ENCODE assay signal across 27 cellular contexts in genomic region chr1:57464756-57465155, GRCh38. TPM values are rescaled to one million over a fixed set of nuclear protein-coding genes. Genes with fewer than 3 reads are reported as not detected.
DNase-seq lines count a peak whose midpoint lies in the region; ATAC-seq and TF ChIP-seq lines count a peak whose summit lies in the region.
"Had no signal": no experiment of that assay in that cellular context is flagged by ENCODE, and none has a peak within 500 bp of the region (broad histone marks: within the 10 kb centered on the region; RNA-seq: fewer than 3 reads in every experiment).

No MANE protein-coding gene starts in this region.

- TF ChIP-seq EP300 in neural cell (conservative IDR thresholded peaks at IDR 0.05; ENCODE audit: poor library complexity, severe bottlenecking), result peak; percentile 66

- H3K79me2 ChIP-seq in neural cell (replicated peaks; ENCODE audit: insufficient read depth, low read length), result no peaks in the 10 kb centered on the region

- H3K9me2 ChIP-seq in neural cell (ENCODE audit: insufficient read depth, low read length), result no peaks in the 10 kb centered on the region

- no peak overlapping the region for H2AFZ ChIP-seq in neural cell (ENCODE audit: low read depth, low read length)
- H2AFZ ChIP-seq: GM23248 had no signal

- H3K27ac ChIP-seq in neural cell (ENCODE audit: low read length), result no peak overlapping the region
- H3K27ac ChIP-seq: GM23248, thyroid gland, vagina had no signal

- no peak overlapping the region for H3K4me3 ChIP-seq in neural cell (ENCODE audit: low read length)
- H3K4me3 ChIP-seq: GM23248, thyroid gland, vagina had no signal

- no peak overlapping the region for H3K4me2 ChIP-seq in neural cell (ENCODE audit: low read length)

- no peak for TF ChIP-seq CTCF in neural cell (IDR thresholded peaks at IDR 0.05; ENCODE audit: poor library complexity, severe bottlenecking)

- no peak overlapping the region for H3K9ac ChIP-seq in neural cell (ENCODE audit: low read length)
- H3K9ac ChIP-seq: GM23248 had no signal

- peak; percentile 11 for TF ChIP-seq RAD21 in neural cell (conservative IDR thresholded peaks at IDR 0.05)

- no peaks in the 10 kb centered on the region for H3K36me3 ChIP-seq in neural cell (ENCODE audit: insufficient read depth, low read length)
- H3K36me3 ChIP-seq: thyroid gland, vagina had no signal

- no peaks in the 10 kb centered on the region for H4K20me1 ChIP-seq in neural cell (ENCODE audit: insufficient read depth)

- no peaks in the 10 kb centered on the region for H3K9me3 ChIP-seq in neural cell (ENCODE audit: low read length)
- H3K9me3 ChIP-seq: thyroid gland, vagina had no signal

- H3F3A ChIP-seq in neural cell (ENCODE audit: insufficient read depth, low read length, poor library complexity, severe bottlenecking), result no peaks in the 10 kb centered on the region

- ATAC-seq in SK-N-SH treated with all-trans-retinoic acid at 6 μM for 48 hours, result peak; percentile 20; the same call in 2 of the 3 replicates
- ATAC-seq in GM21528 (IDR thresholded peaks at IDR 0.05; ENCODE audit: low FRiP score, unreplicated experiment), result no peak
- ATAC-seq in stimulated activated naive CD8-positive, alpha-beta T cell treated with anti-CD3 and anti-CD28 coated beads, Interleukin-15, Interleukin-2, amounts not matched to agents 100 U/mL and 50 U/mL, for 24 hours, result no peak
- ATAC-seq: activated CD8-positive, alpha-beta memory T cell treated with anti-CD3 and anti-CD28 coated beads, Interleukin-2, amount 10 ng/mL, durations not matched to agents 7 days and 5 days; activated T-cell treated with anti-CD3 and anti-CD28 coated beads, Interleukin-2, amount 50 U/mL, for 72 hours; naive thymus-derived CD4-positive, alpha-beta T cell; Panc1; stimulated activated naive CD8-positive, alpha-beta T cell treated with anti-CD3 and anti-CD28 coated beads, Interleukin-15, amount 100 ng/mL, for 72 hours had no signal

- DNase-seq in NCI-H1092 treated with DMSO at 0.1 percent for 48 hours (lab: John Stamatoyannopoulos, UW) (peak; percentile 10), NCI-H1092 (lab: John Stamatoyannopoulos, UW) (no peak), NCI-H128 (lab: John Stamatoyannopoulos, UW; ENCODE audit: unreplicated experiment) (peak; percentile 5), KG1 (lab: John Stamatoyannopoulos, UW) (no peak)
- DNase-seq in stimulated activated naive CD8-positive, alpha-beta T cell treated with anti-CD3 and anti-CD28 coated beads, Interleukin-15, Interleukin-2, amounts not matched to agents 100 U/mL and 50 U/mL, for 24 hours, result no peak
- DNase-seq: activated CD8-positive, alpha-beta memory T cell treated with anti-CD3 and anti-CD28 coated beads, Interleukin-2, amount 10 ng/mL, durations not matched to agents 7 days and 5 days; activated naive CD4-positive, alpha-beta T cell; activated T-cell treated with anti-CD3 and anti-CD28 coated beads, Interleukin-2, amount 50 U/mL, for 72 hours; CD4-positive, alpha-beta T cell; dermis blood vessel endothelial cell; DND-41; GM23248; Kasumi-1; midbrain; naive thymus-derived CD4-positive, alpha-beta T cell; NCI-H1694 treated with DMSO at 0.1 percent for 48 hours; NCI-H446 treated with DMSO at 0.1 percent for 48 hours; SHP77; stimulated activated naive CD8-positive, alpha-beta T cell treated with anti-CD3 and anti-CD28 coated beads, Interleukin-15, amount 100 ng/mL, for 72 hours; SW 1271; T-helper 9 cell; thyroid gland had no signal

- no peaks in the 10 kb centered on the region for H3K27me3 ChIP-seq in neural cell (ENCODE audit: insufficient read depth, low read depth, low read length)
- H3K27me3 ChIP-seq: thyroid gland, vagina had no signal

TF ChIP-seq in SK-N-SH treated with all-trans-retinoic acid at 6 μM for 48 hours, 23 proteins besides CTCF, POLR2A, EP300 and RAD21 (continues in another document):
- TF ChIP-seq ARNTL (CRISPR knock-in tag; IDR thresholded peaks at IDR 0.05; ENCODE audit: borderline replicate concordance, low read depth) (no peak), ZNF8 (CRISPR knock-in tag; IDR thresholded peaks at IDR 0.05) (no peak), ZC3H10 (CRISPR knock-in tag; IDR thresholded peaks at IDR 0.05) (no peak), RARB (CRISPR knock-in tag; IDR thresholded peaks at IDR 0.05) (no peak), CSDC2 (CRISPR knock-in tag; IDR thresholded peaks at IDR 0.05) (no peak), ZFP3 (CRISPR knock-in tag; IDR thresholded peaks at IDR 0.05) (no peak)
- TF ChIP-seq, protein P1, sequence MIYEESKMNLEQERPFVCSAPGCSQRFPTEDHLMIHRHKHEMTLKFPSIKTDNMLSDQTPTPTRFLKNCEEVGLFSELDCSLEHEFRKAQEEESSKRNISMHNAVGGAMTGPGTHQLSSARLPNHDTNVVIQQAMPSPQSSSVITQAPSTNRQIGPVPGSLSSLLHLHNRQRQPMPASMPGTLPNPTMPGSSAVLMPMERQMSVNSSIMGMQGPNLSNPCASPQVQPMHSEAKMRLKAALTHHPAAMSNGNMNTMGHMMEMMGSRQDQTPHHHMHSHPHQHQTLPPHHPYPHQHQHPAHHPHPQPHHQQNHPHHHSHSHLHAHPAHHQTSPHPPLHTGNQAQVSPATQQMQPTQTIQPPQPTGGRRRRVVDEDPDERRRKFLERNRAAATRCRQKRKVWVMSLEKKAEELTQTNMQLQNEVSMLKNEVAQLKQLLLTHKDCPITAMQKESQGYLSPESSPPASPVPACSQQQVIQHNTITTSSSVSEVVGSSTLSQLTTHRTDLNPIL (CRISPR knock-in tag; IDR thresholded peaks at IDR 0.05; ENCODE audit: low read depth), result no peak
- TF ChIP-seq, protein P2, sequence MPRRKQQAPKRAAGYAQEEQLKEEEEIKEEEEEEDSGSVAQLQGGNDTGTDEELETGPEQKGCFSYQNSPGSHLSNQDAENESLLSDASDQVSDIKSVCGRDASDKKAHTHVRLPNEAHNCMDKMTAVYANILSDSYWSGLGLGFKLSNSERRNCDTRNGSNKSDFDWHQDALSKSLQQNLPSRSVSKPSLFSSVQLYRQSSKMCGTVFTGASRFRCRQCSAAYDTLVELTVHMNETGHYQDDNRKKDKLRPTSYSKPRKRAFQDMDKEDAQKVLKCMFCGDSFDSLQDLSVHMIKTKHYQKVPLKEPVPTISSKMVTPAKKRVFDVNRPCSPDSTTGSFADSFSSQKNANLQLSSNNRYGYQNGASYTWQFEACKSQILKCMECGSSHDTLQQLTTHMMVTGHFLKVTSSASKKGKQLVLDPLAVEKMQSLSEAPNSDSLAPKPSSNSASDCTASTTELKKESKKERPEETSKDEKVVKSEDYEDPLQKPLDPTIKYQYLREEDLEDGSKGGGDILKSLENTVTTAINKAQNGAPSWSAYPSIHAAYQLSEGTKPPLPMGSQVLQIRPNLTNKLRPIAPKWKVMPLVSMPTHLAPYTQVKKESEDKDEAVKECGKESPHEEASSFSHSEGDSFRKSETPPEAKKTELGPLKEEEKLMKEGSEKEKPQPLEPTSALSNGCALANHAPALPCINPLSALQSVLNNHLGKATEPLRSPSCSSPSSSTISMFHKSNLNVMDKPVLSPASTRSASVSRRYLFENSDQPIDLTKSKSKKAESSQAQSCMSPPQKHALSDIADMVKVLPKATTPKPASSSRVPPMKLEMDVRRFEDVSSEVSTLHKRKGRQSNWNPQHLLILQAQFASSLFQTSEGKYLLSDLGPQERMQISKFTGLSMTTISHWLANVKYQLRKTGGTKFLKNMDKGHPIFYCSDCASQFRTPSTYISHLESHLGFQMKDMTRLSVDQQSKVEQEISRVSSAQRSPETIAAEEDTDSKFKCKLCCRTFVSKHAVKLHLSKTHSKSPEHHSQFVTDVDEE (CRISPR knock-in tag; IDR thresholded peaks at IDR 0.05), result no peak

TF ChIP-seq in neural cell, 6 proteins besides CTCF, POLR2A, EP300 and RAD21:
- TF ChIP-seq, protein P3, sequence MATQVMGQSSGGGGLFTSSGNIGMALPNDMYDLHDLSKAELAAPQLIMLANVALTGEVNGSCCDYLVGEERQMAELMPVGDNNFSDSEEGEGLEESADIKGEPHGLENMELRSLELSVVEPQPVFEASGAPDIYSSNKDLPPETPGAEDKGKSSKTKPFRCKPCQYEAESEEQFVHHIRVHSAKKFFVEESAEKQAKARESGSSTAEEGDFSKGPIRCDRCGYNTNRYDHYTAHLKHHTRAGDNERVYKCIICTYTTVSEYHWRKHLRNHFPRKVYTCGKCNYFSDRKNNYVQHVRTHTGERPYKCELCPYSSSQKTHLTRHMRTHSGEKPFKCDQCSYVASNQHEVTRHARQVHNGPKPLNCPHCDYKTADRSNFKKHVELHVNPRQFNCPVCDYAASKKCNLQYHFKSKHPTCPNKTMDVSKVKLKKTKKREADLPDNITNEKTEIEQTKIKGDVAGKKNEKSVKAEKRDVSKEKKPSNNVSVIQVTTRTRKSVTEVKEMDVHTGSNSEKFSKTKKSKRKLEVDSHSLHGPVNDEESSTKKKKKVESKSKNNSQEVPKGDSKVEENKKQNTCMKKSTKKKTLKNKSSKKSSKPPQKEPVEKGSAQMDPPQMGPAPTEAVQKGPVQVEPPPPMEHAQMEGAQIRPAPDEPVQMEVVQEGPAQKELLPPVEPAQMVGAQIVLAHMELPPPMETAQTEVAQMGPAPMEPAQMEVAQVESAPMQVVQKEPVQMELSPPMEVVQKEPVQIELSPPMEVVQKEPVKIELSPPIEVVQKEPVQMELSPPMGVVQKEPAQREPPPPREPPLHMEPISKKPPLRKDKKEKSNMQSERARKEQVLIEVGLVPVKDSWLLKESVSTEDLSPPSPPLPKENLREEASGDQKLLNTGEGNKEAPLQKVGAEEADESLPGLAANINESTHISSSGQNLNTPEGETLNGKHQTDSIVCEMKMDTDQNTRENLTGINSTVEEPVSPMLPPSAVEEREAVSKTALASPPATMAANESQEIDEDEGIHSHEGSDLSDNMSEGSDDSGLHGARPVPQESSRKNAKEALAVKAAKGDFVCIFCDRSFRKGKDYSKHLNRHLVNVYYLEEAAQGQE (IDR thresholded peaks at IDR 0.05; ENCODE audit: borderline replicate concordance), result peak; percentile 86
- TF ChIP-seq POLR2AphosphoS5 (IDR thresholded peaks at IDR 0.05) (peak; percentile 99), SMC3 (conservative IDR thresholded peaks at IDR 0.05; ENCODE audit: poor library complexity) (no peak)

RNA-seq across cellular contexts. Expression of gene DAB1, which starts 40.9 kb away (rescaled TPM):
- 10.4 and 11.4 TPM in 2 replicates for polyA plus RNA-seq in neural cell
- 25.8 and 28.5 TPM in 2 replicates for polyA minus RNA-seq in neural cell

Comparison
In these comparisons a context has a peak if more than half of its experiments do, and no peak if none do; other contexts are left out.
1. DNase-seq: peak in NCI-H1092 treated with DMSO at 0.1 percent for 48 hours (single experiment) and NCI-H128 (single experiment); none in NCI-H1092 (single experiment), KG1 (single experiment) and stimulated activated naive CD8-positive, alpha-beta T cell treated with anti-CD3 and anti-CD28 coated beads, Interleukin-15, Interleukin-2, amounts not matched to agents 100 U/mL and 50 U/mL, for 24 hours (single experiment).